In the genomic region with DNA sequence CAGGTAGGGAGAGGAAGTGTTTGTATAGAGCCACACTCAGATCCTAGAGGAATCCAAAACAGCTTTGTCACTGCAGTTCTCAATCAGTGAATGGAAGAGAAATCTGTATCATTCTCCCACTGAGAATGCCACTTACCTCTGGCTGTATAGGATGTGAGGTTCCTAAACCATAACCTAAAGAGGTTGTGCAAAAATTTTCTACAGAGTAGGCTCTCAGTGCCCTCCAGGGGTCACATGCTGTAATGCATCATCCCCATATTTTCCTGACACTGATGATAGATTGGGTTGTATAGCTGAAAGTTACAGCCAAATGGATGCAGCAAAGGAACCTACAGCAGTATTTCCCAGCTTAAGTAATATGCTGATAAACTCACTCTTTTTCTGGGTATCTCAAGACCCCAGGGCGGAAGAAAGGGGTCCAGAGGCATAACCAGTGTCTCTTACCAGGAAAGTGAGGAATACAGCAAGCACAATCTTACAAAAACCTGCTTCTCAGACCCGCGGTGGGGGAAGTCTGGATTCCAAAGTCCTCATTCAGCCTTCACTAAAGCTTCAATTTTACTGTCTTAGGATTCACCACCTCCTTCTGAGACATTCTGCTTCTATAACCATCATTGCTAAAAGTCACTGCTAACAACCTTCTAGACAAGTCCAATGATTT, we compare ENCODE assay signal across 1 cellular context.
TF ChIP-seq lines count a peak whose summit lies in the region.

No MANE protein-coding gene starts in this region.

TF ChIP-seq in K562, 482 proteins besides CTCF, POLR2A, EP300 and RAD21:
- TF ChIP-seq SPI1 (IDR thresholded peaks at IDR 0.05; ENCODE audit: borderline replicate concordance, low read depth, low read length) = 0 out of 2 replicates have a peak, but pooled peaks have one; percentile 10
- TF ChIP-seq CEBPG (CRISPR knock-in tag; IDR thresholded peaks at IDR 0.05) = no peak
- peak in 1 of 2 experiments; percentile 50; a peak in 1 of 4 replicates for TF ChIP-seq CEBPG (tag; conservative IDR thresholded peaks at IDR 0.05 in 1 of 2, IDR thresholded peaks at IDR 0.05 in 1 of 2)
- TF ChIP-seq MEIS2 (IDR thresholded peaks at IDR 0.05; ENCODE audit: partially characterized antibody) = peak; percentile 91
- TF ChIP-seq ATF1 (CRISPR knock-in tag; IDR thresholded peaks at IDR 0.05) = no peak
- 0 out of 2 replicates have a peak, but pooled peaks have one; percentile 13 for TF ChIP-seq ATF1 (tag; IDR thresholded peaks at IDR 0.05)
- peak; percentile 40; the same call in 1 of the 2 replicates for TF ChIP-seq RB1 (IDR thresholded peaks at IDR 0.05; ENCODE audit: low read depth)
- no peak for TF ChIP-seq ZKSCAN8 (CRISPR knock-in tag; IDR thresholded peaks at IDR 0.05)
- no peak for TF ChIP-seq ZNF232 (CRISPR knock-in tag; IDR thresholded peaks at IDR 0.05)
- TF ChIP-seq ARID2 (IDR thresholded peaks at IDR 0.05) = no peak
- TF ChIP-seq USF1 (CRISPR knock-in tag; IDR thresholded peaks at IDR 0.05) = peak; percentile 22; the same call in 1 of the 2 replicates
- peak; percentile 70 for TF ChIP-seq SMC3 (conservative IDR thresholded peaks at IDR 0.05; ENCODE audit: insufficient read depth, low read depth, low read length)
- TF ChIP-seq ZNF668 (CRISPR knock-in tag; IDR thresholded peaks at IDR 0.05) = no peak
- TF ChIP-seq CEBPB (tag; IDR thresholded peaks at IDR 0.05) = peak; percentile 75
- TF ChIP-seq TAL1 (IDR thresholded peaks at IDR 0.05) = no peak
- TF ChIP-seq DEAF1 (CRISPR knock-in tag; IDR thresholded peaks at IDR 0.05) = peak; percentile 83
- TF ChIP-seq, protein P1, sequence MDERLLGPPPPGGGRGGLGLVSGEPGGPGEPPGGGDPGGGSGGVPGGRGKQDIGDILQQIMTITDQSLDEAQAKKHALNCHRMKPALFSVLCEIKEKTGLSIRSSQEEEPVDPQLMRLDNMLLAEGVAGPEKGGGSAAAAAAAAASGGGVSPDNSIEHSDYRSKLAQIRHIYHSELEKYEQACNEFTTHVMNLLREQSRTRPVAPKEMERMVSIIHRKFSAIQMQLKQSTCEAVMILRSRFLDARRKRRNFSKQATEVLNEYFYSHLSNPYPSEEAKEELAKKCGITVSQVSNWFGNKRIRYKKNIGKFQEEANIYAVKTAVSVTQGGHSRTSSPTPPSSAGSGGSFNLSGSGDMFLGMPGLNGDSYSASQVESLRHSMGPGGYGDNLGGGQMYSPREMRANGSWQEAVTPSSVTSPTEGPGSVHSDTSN (CRISPR knock-in tag; IDR thresholded peaks at IDR 0.05; ENCODE audit: low read depth) = no peak
- TF ChIP-seq, protein P1 (tag; conservative IDR thresholded peaks at IDR 0.05; ENCODE audit: low read depth) = peak; percentile 89
- TF ChIP-seq KAT8 (IDR thresholded peaks at IDR 0.05; ENCODE audit: low read depth) = no peak
- peak; percentile 77 for TF ChIP-seq PKNOX1 (IDR thresholded peaks at IDR 0.05)
- TF ChIP-seq JUND (IDR thresholded peaks at IDR 0.05; ENCODE audit: borderline replicate concordance, low read depth, low read length) = no peak
- TF ChIP-seq JUND (tag; IDR thresholded peaks at IDR 0.05; ENCODE audit: borderline replicate concordance, low read depth, low read length) = 0 out of 3 replicates have a peak, but pooled peaks have one; percentile 35
- TF ChIP-seq ZNF263 (CRISPR knock-in tag; IDR thresholded peaks at IDR 0.05; ENCODE audit: borderline replicate concordance) = no peak
- no peak for TF ChIP-seq ZFX (CRISPR knock-in tag; IDR thresholded peaks at IDR 0.05)
